22 cellular contexts compared by ENCODE assay signal in genomic region chr10:59016043-59016442, GRCh38.
"Had no signal": no experiment of that assay in that cellular context is flagged by ENCODE, and none has a peak within 500 bp of the region (broad histone marks: within the 10 kb centered on the region; RNA-seq: fewer than 3 reads in every experiment).

No MANE protein-coding gene starts in this region.

- H3K27me3 ChIP-seq: foreskin keratinocyte, hepatocyte, pancreas, stomach, suprapubic skin, tibial artery, upper lobe of right lung, vagina had no signal

- H3K36me3 Mint-ChIP-seq: naive B cell had no signal

- H3K27ac ChIP-seq: foreskin keratinocyte, hepatocyte, left ventricle myocardium inferior, pancreas, stomach, suprapubic skin, tibial artery, upper lobe of right lung, vagina had no signal

- H3K4me3 Mint-ChIP-seq: dendritic cell treated with granulocyte-macrophage colony-stimulating factor and Interleukin-4, amounts not matched to agents 40 ng/mL and 50 ng/mL, for 4 days; nephron had no signal

- H3K4me2 ChIP-seq: hepatocyte had no signal

- H3K9me3 Mint-ChIP-seq: dendritic cell treated with granulocyte-macrophage colony-stimulating factor and Interleukin-4, amounts not matched to agents 40 ng/mL and 50 ng/mL, for 4 days; naive B cell; nephron had no signal

- H3K27me3 Mint-ChIP-seq: dendritic cell treated with granulocyte-macrophage colony-stimulating factor and Interleukin-4, amounts not matched to agents 40 ng/mL and 50 ng/mL, for 4 days; progenitor cell of endocrine pancreas had no signal

- H3K4me1 ChIP-seq: foreskin keratinocyte, stomach, suprapubic skin, upper lobe of right lung, vagina had no signal

- H3K27ac Mint-ChIP-seq: dendritic cell treated with granulocyte-macrophage colony-stimulating factor and Interleukin-4, amounts not matched to agents 40 ng/mL and 50 ng/mL, for 4 days; naive B cell; nephron; progenitor cell of endocrine pancreas had no signal

- H3K79me2 ChIP-seq: hepatocyte had no signal

- H3K4me1 Mint-ChIP-seq: naive B cell had no signal

- H3K36me3 ChIP-seq: left ventricle myocardium inferior, pancreas, stomach, suprapubic skin, tibial artery, upper lobe of right lung, vagina had no signal

- DNase-seq: foreskin keratinocyte; islet precursor cell; left cardiac atrium; left ventricle myocardium inferior; mesenchymal stem cell; naive B cell; occipital lobe; pancreas; right cardiac atrium; small intestine; stimulated activated CD4-positive, alpha-beta T cell treated with anti-CD3 and anti-CD28 coated beads, Interleukin-12 subunit alpha, Interleukin-12 subunit beta, amount 100 ng/mL, for 4 hours; stimulated activated naive CD4-positive, alpha-beta T cell; stomach; tibial artery; upper lobe of right lung had no signal

- H3K4me3 ChIP-seq: hepatocyte, left ventricle myocardium inferior, lung, pancreas, stomach, suprapubic skin, tibial artery, upper lobe of right lung, vagina had no signal
